In the genomic region with DNA sequence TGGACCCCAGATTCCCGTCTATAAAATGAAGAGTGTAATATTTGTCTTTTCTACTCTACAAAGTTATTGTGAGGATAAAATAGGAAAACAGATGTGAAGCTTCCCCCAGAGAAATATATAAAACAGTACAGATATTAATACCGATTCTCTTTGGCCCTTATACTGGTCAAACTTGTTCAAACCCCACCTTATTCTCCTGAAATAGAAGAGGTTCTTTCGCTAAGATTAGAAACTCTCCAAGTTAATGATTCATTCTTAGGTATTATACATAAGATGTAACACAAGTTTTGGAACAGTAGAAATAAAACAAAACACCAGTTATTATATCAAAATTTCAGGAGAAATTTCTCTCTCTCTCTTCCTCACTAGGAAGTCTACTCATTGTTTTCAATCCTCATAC, we compare ENCODE assay signal across 21 cellular contexts.
DNase-seq lines count a peak whose midpoint lies in the region; ATAC-seq, FAIRE-seq and TF ChIP-seq lines count a peak whose summit lies in the region.
"Had no signal": no experiment of that assay in that cellular context is flagged by ENCODE, and none has a peak within 500 bp of the region (broad histone marks: within the 10 kb centered on the region; RNA-seq: fewer than 3 reads in every experiment).

No MANE protein-coding gene starts in this region.

- H3T11ph ChIP-seq in H9 (ENCODE audit: low read length), result no peak overlapping the region

- H2BK15ac ChIP-seq in H9 (ENCODE audit: low read depth, low read length), result no peak overlapping the region

- H3K23me2 ChIP-seq in H9 (ENCODE audit: insufficient read length, low read depth, low read length, poor library complexity, severe bottlenecking), result no peaks in the 10 kb centered on the region

- H3K18ac ChIP-seq in trophoblast cell (ENCODE audit: low read length), result no peak overlapping the region
- no peak overlapping the region for H3K18ac ChIP-seq in H9 (ENCODE audit: insufficient read length, low read depth, low read length)

- H2AK5ac ChIP-seq in trophoblast cell (ENCODE audit: low read length), result no peak overlapping the region
- H2AK5ac ChIP-seq in H9 (ENCODE audit: insufficient read length, low read length), result no peak overlapping the region

- no peak overlapping the region for H2BK20ac ChIP-seq in H9 (ENCODE audit: low read depth, low read length, poor library complexity, severe bottlenecking)

- H4K5ac ChIP-seq in H9 (ENCODE audit: insufficient read length, low read depth, low read length), result no peak overlapping the region

- 59 to 75% methylated on average over 3 of the region's 3 CpGs for WGBS in sigmoid colon, 2 donors
- WGBS in trophoblast cell (ENCODE audit: extremely low coverage, insufficient coverage, insufficient read length), result no CpG with 5 or more reads among the region's 3 CpGs
- no CpG with 5 or more reads among the region's 3 CpGs for WGBS in H9 (ENCODE audit: extremely low coverage, insufficient read length, low lambda C conversion rate)

- H3K79me1 ChIP-seq in trophoblast cell (ENCODE audit: low read length), result no peaks in the 10 kb centered on the region
- H3K79me1 ChIP-seq in H9 (ENCODE audit: insufficient read depth, low read depth, low read length, poor library complexity, severe bottlenecking), result no peaks in the 10 kb centered on the region

- H3K4ac ChIP-seq in trophoblast cell (ENCODE audit: low read depth, low read length), result no peak overlapping the region
- H3K4ac ChIP-seq in H9 (ENCODE audit: low read depth, low read length), result no peak overlapping the region

- H2AFZ ChIP-seq in trophoblast cell (ENCODE audit: insufficient read depth, low read length, poor library complexity), result no peak overlapping the region
- no peak overlapping the region for H2AFZ ChIP-seq in H9 (ENCODE audit: low read length)

- H3K4me1 ChIP-seq in lower lobe of right lung, result peaks cover 11% of the 10 kb centered on the region
- peaks cover 0 to 34% (median 29%) of the 10 kb centered on the region in 4 donors for H3K4me1 ChIP-seq in sigmoid colon
- H3K4me1 ChIP-seq in upper lobe of right lung, result no peaks in the 10 kb centered on the region
- H3K4me1 ChIP-seq in trophoblast cell (ENCODE audit: control insufficient read depth in 1 of 2, insufficient read depth in 2 of 2, low read length in 2 of 2), result no peaks in the 10 kb centered on the region
- no peaks in the 10 kb centered on the region for H3K4me1 ChIP-seq in H9 (ENCODE audit: insufficient read depth, low read length)
- H3K4me1 ChIP-seq: BE2C had no signal

- TF ChIP-seq CTCF in bronchial epithelial cell (IDR thresholded peaks at IDR 0.05; ENCODE audit: insufficient read depth, low read length, severe bottlenecking) (no peak), lower lobe of right lung (IDR thresholded peaks at IDR 0.05) (no peak), sigmoid colon (IDR thresholded peaks at IDR 0.05) (no peak), upper lobe of right lung (IDR thresholded peaks at IDR 0.05) (no peak), H9 (conservative IDR thresholded peaks at IDR 0.05) (no peak)

- H2BK120ac ChIP-seq in trophoblast cell (ENCODE audit: insufficient read depth, low read length, poor library complexity) (no peak overlapping the region), H9 (ENCODE audit: low read depth, low read length, poor library complexity, severe bottlenecking) (no peak overlapping the region)

- no peak overlapping the region for H2BK12ac ChIP-seq in trophoblast cell (ENCODE audit: low read length)
- H2BK12ac ChIP-seq in H9 (ENCODE audit: insufficient read length, low read depth, low read length), result no peak overlapping the region

- H3K9me3 Mint-ChIP-seq in stimulated activated memory B cell treated with anti-CD40 and anti-IgM and Interleukin-4, amounts not matched to agents 10 μg/mL and 1 μg/mL and 100 μg/mL, for 72 hours, result peaks cover 2% of the 10 kb centered on the region
- no peaks in the 10 kb centered on the region; a peak in 2 of 5 replicates for H3K9me3 Mint-ChIP-seq in H9

- H3K56ac ChIP-seq in H9 (ENCODE audit: insufficient read length, low read depth, low read length), result no peak overlapping the region

- H3K27me3 ChIP-seq in bronchial epithelial cell (ENCODE audit: control insufficient read depth, insufficient read depth, low read length) (no peaks in the 10 kb centered on the region), lower lobe of right lung (ENCODE audit: low read depth) (no peaks in the 10 kb centered on the region), sigmoid colon (no peaks in the 10 kb centered on the region), upper lobe of right lung (no peaks in the 10 kb centered on the region), trophoblast cell (ENCODE audit: insufficient read depth, low read length) (no peaks in the 10 kb centered on the region), H9 (ENCODE audit: insufficient read depth, low read length) (no peaks in the 10 kb centered on the region)
- H3K27me3 ChIP-seq: BE2C had no signal

- H3K9ac ChIP-seq in trophoblast cell (ENCODE audit: low read length) (no peak overlapping the region), H9 (ENCODE audit: extremely low read depth, insufficient read length, low read length) (no peak overlapping the region)

- H4K12ac ChIP-seq in trophoblast cell (ENCODE audit: low read depth, low read length), result no peak overlapping the region

- H3K9me3 ChIP-seq in lower lobe of right lung (no peaks in the 10 kb centered on the region), sigmoid colon (no peaks in the 10 kb centered on the region), upper lobe of right lung (no peaks in the 10 kb centered on the region), trophoblast cell (ENCODE audit: insufficient read depth, low read depth, low read length) (no peaks in the 10 kb centered on the region), H9 (ENCODE audit: control insufficient read depth, low read depth, low read length) (no peaks in the 10 kb centered on the region)
- H3K9me3 ChIP-seq: BE2C had no signal

- H4K91ac ChIP-seq in trophoblast cell (ENCODE audit: low read depth, low read length) (no peak overlapping the region), H9 (ENCODE audit: insufficient read length, low read depth, low read length) (no peak overlapping the region)

- H3K27ac ChIP-seq in lower lobe of right lung (peak overlapping the region; percentile 74), sigmoid colon (peak overlapping the region; percentile 53 to 68 (median 64)), upper lobe of right lung (peak overlapping the region; percentile 73), trophoblast cell (ENCODE audit: low read depth, low read length) (no peak overlapping the region), H9 (ENCODE audit: insufficient read length, low read depth, low read length) (no peak overlapping the region)

- H4K8ac ChIP-seq in trophoblast cell (ENCODE audit: low read depth, low read length) (no peak overlapping the region), H9 (replicated peaks; ENCODE audit: insufficient read length, low read depth, low read length) (no peak overlapping the region)

- TF ChIP-seq POLR2A in sigmoid colon (IDR thresholded peaks at IDR 0.05) (no peak), erythroblast (IDR thresholded peaks at IDR 0.05; ENCODE audit: low read length) (no peak)

- H4K20me1 ChIP-seq in H9 (ENCODE audit: control insufficient read depth, insufficient read depth, insufficient read length), result no peaks in the 10 kb centered on the region

- H3K4me3 ChIP-seq in bronchial epithelial cell (ENCODE audit: low read depth, low read length) (no peak overlapping the region), lower lobe of right lung (no peak overlapping the region), sigmoid colon (no peak overlapping the region), upper lobe of right lung (no peak overlapping the region), trophoblast cell (ENCODE audit: low read depth, low read length) (no peak overlapping the region)
- H3K4me3 ChIP-seq: K562 had no signal

- no peak for TF ChIP-seq EP300 in sigmoid colon (IDR thresholded peaks at IDR 0.05)

- H3K4me2 ChIP-seq in trophoblast cell (ENCODE audit: low read length) (no peak overlapping the region), H9 (ENCODE audit: insufficient read depth, insufficient read length, low read length) (no peak overlapping the region)

- H3K14ac ChIP-seq in trophoblast cell (ENCODE audit: low read length) (no peak overlapping the region), H9 (ENCODE audit: insufficient read depth, low read length) (no peak overlapping the region)

- H2BK5ac ChIP-seq in trophoblast cell (ENCODE audit: low read depth, low read length, poor library complexity) (no peak overlapping the region), H9 (ENCODE audit: insufficient read length, low read length) (no peak overlapping the region)

- H3K23ac ChIP-seq in trophoblast cell (ENCODE audit: low read length), result no peak overlapping the region
- no peak overlapping the region for H3K23ac ChIP-seq in H9 (ENCODE audit: insufficient read length, low read depth, low read length)

- no peaks in the 10 kb centered on the region for H3K79me2 ChIP-seq in trophoblast cell (ENCODE audit: control insufficient read depth, insufficient read depth, low read length, poor library complexity)
- no peaks in the 10 kb centered on the region for H3K79me2 ChIP-seq in H9 (ENCODE audit: insufficient read depth, low read length)

- H3K27ac Mint-ChIP-seq in stimulated activated memory B cell treated with anti-CD40 and anti-IgM and Interleukin-4, amounts not matched to agents 10 μg/mL and 1 μg/mL and 100 μg/mL, for 72 hours, result no peak overlapping the region
- H3K27ac Mint-ChIP-seq in H9, result no peak overlapping the region
- H3K27ac Mint-ChIP-seq: CD4-positive, CD25-positive, alpha-beta regulatory T cell had no signal

- no peaks in the 10 kb centered on the region for H3K36me3 ChIP-seq in bronchial epithelial cell (ENCODE audit: control insufficient read depth, insufficient read depth, low read length)
- no peaks in the 10 kb centered on the region for H3K36me3 ChIP-seq in lower lobe of right lung
- no peaks in the 10 kb centered on the region for H3K36me3 ChIP-seq in sigmoid colon
- H3K36me3 ChIP-seq in upper lobe of right lung, result no peaks in the 10 kb centered on the region
- H3K36me3 ChIP-seq in trophoblast cell (ENCODE audit: control insufficient read depth in 1 of 2, insufficient read depth in 2 of 2, low read length in 2 of 2), result no peaks in the 10 kb centered on the region
- H3K36me3 ChIP-seq: BE2C had no signal

- intact Hi-C loops in lower lobe of right lung (cut with DNase I) (no loop called here), sigmoid colon (cut with DNase I) (loop anchor here (10.0 kb wide), 1 partner anchor 974 kb away; a partner anchor contains a TSS), upper lobe of right lung (cut with DNase I) (no loop called here)

- H3K4me1 Mint-ChIP-seq in stimulated activated memory B cell treated with anti-CD40 and anti-IgM and Interleukin-4, amounts not matched to agents 10 μg/mL and 1 μg/mL and 100 μg/mL, for 72 hours, result no peaks in the 10 kb centered on the region
- no peaks in the 10 kb centered on the region for H3K4me1 Mint-ChIP-seq in H9
- H3K4me1 Mint-ChIP-seq: CD4-positive, CD25-positive, alpha-beta regulatory T cell had no signal

- no peaks in the 10 kb centered on the region for H3K27me3 Mint-ChIP-seq in stimulated activated memory B cell treated with anti-CD40 and anti-IgM and Interleukin-4, amounts not matched to agents 10 μg/mL and 1 μg/mL and 100 μg/mL, for 72 hours
- H3K27me3 Mint-ChIP-seq in H9 (ENCODE audit: low read depth), result no peaks in the 10 kb centered on the region
- H3K27me3 Mint-ChIP-seq: CD4-positive, CD25-positive, alpha-beta regulatory T cell had no signal

- ATAC-seq in lower lobe of right lung (peak; percentile 80 to 92), upper lobe of right lung (peak; percentile 72)
- no peak for ATAC-seq in stimulated activated memory B cell treated with anti-CD40 and anti-IgM and Interleukin-4, amounts not matched to agents 10 μg/mL and 1 μg/mL and 100 μg/mL, for 72 hours
- ATAC-seq: K562, Right ventricle myocardium inferior had no signal

- no peaks in the 10 kb centered on the region for H3K36me3 Mint-ChIP-seq in stimulated activated memory B cell treated with anti-CD40 and anti-IgM and Interleukin-4, amounts not matched to agents 10 μg/mL and 1 μg/mL and 100 μg/mL, for 72 hours
- no peaks in the 10 kb centered on the region; a peak in 1 of 7 replicates for H3K36me3 Mint-ChIP-seq in H9 (ENCODE audit: insufficient read depth in 1 of 3, low read depth in 3 of 3)
- H3K36me3 Mint-ChIP-seq: CD4-positive, CD25-positive, alpha-beta regulatory T cell had no signal

- no peak for FAIRE-seq in bronchial epithelial cell (lab: Jason Lieb, UNC)
- FAIRE-seq: A204.1, G401.6, K562, RCC 7860 had no signal

- H3K4me3 Mint-ChIP-seq in stimulated activated memory B cell treated with anti-CD40 and anti-IgM and Interleukin-4, amounts not matched to agents 10 μg/mL and 1 μg/mL and 100 μg/mL, for 72 hours, result no peak overlapping the region
- no peak overlapping the region for H3K4me3 Mint-ChIP-seq in H9
- H3K4me3 Mint-ChIP-seq: CD4-positive, CD25-positive, alpha-beta regulatory T cell had no signal

- peak; percentile 56 for DNase-seq in bronchial epithelial cell (ENCODE audit: low read depth)
- no peak for DNase-seq in lower lobe of right lung
- no peak for DNase-seq in sigmoid colon
- no peak for DNase-seq in upper lobe of right lung
- DNase-seq in trophoblast cell, result no peak
- no peak for DNase-seq in H9
- DNase-seq in erythroblast (lab: John Stamatoyannopoulos, UW), result no peak
- DNase-seq: BE2C; CD4-positive, CD25-positive, alpha-beta regulatory T cell; COR-L47; H7; NCI-H1105; NCI-H1694; NCI-H2081 treated with DMSO at 0.1 percent for 48 hours; NK-92 treated with Interleukin-12 subunit alpha and Interleukin-12 subunit beta, amount 100 ng/mL, for 24 hours had no signal

Comparison
In these comparisons a context has a peak if more than half of its experiments do, and no peak if none do; other contexts are left out.
1. H3K27ac ChIP-seq: peak in lower lobe of right lung (single experiment), sigmoid colon (4 of 4) and upper lobe of right lung (single experiment); none in trophoblast cell (single experiment) and H9 (single experiment).